In genomic region chr2:175187378-175187777, GRCh38 we compare ENCODE assay signal across 8 cellular contexts. TPM values are rescaled to one million over a fixed set of nuclear protein-coding genes. Genes with fewer than 3 reads are reported as not detected.
DNase-seq lines count a peak whose midpoint lies in the region; ATAC-seq, FAIRE-seq and TF ChIP-seq lines count a peak whose summit lies in the region.

No MANE protein-coding gene starts in this region.

- no peak overlapping the region for H3K27ac ChIP-seq in keratinocyte (ENCODE audit: control insufficient read depth, insufficient read depth, low read length)

- no peak overlapping the region for H2AFZ ChIP-seq in keratinocyte (ENCODE audit: control insufficient read depth, low read length)

- H3K9ac ChIP-seq in keratinocyte (ENCODE audit: control insufficient read depth, extremely low read depth, insufficient read depth, low read length): no peak overlapping the region

- no peaks in the 10 kb centered on the region for H4K20me1 ChIP-seq in keratinocyte (ENCODE audit: control insufficient read depth, extremely low read depth, insufficient read depth, low read length)

- TF ChIP-seq CTCF in GM12874 (IDR thresholded peaks at IDR 0.05; ENCODE audit: insufficient read depth, low read depth, low read length) (peak; percentile 47), keratinocyte (optimal IDR thresholded peaks at IDR 0.05 in 1 of 3, IDR thresholded peaks at IDR 0.05 in 1 of 3, conservative IDR thresholded peaks at IDR 0.05 in 1 of 3; ENCODE audit: extremely low read depth in 1 of 3, insufficient read depth in 2 of 3, low read length in 3 of 3) (peak in 2 of 3 experiments; percentile 17 to 45)

- H3K27me3 ChIP-seq in keratinocyte (ENCODE audit: control insufficient read depth, extremely low read depth, insufficient read depth, low read length) (no peaks in the 10 kb centered on the region), MG63 (no peaks in the 10 kb centered on the region)

- no peak overlapping the region for H3K4me2 ChIP-seq in keratinocyte (ENCODE audit: control insufficient read depth, extremely low read depth, insufficient read depth, low read depth, low read length)

- no peaks in the 10 kb centered on the region for H3K9me1 ChIP-seq in keratinocyte (ENCODE audit: control insufficient read depth, extremely low read depth, insufficient read depth, low read length)

- DNase-seq in H54 (ENCODE audit: insufficient read length, low spot score) (no peak), RCC 7860 (ENCODE audit: low spot score) (peak; percentile 22), keratinocyte (ENCODE audit: low read depth, low spot score) (no peak), MG63 (no peak), medulla oblongata (ENCODE audit: extremely low spot score) (no peak), NCI-H1417 (lab: John Stamatoyannopoulos, UW) (no peak)

- FAIRE-seq in H54 (lab: Jason Lieb, UNC) (peak; percentile 36), RCC 7860 (lab: Jason Lieb, UNC) (no peak), keratinocyte (lab: Jason Lieb, UNC) (peak; percentile 53)

- no peaks in the 10 kb centered on the region for H3K79me2 ChIP-seq in keratinocyte (ENCODE audit: control insufficient read depth, insufficient read depth, low read length)

- dilution Hi-C loops in keratinocyte (cut with MboI; ENCODE audit: extremely low pct_ligation_motif_present, low sequenced_read_pairs): no loop called here

- H3K9me3 ChIP-seq in keratinocyte (ENCODE audit: control insufficient read depth, low read depth, low read length) (no peaks in the 10 kb centered on the region), MG63 (no peaks in the 10 kb centered on the region)

- no peaks in the 10 kb centered on the region for H3K4me1 ChIP-seq in keratinocyte (ENCODE audit: control insufficient read depth, extremely low read depth, insufficient read depth, low read length)

- H3K4me3 ChIP-seq in keratinocyte (ENCODE audit: control insufficient read depth in 2 of 3, extremely low read depth in 1 of 3, insufficient read depth in 2 of 3, low read depth in 1 of 3, low read length in 3 of 3) (no peak overlapping the region), MG63 (no peak overlapping the region)

- no peak for TF ChIP-seq POLR2A in H54 (IDR thresholded peaks at IDR 0.05; ENCODE audit: low read depth, low read length)

- H3K36me3 ChIP-seq in keratinocyte (ENCODE audit: control insufficient read depth in 2 of 2, extremely low read depth in 1 of 2, insufficient read depth in 2 of 2, low read length in 2 of 2) (no peaks in the 10 kb centered on the region), MG63 (no peaks in the 10 kb centered on the region)

- no peak for ATAC-seq in HG02870 (IDR thresholded peaks at IDR 0.05; ENCODE audit: unreplicated experiment)

RNA-seq across cellular contexts. Expression of gene ATP5MC3, which starts 5.9 kb away (rescaled TPM):
- polyA plus RNA-seq in keratinocyte: 576 to 933 TPM (median 783 TPM) in 3 replicates
- 71.8 TPM for polyA plus RNA-seq in keratinocyte (2011; ENCODE audit: low read depth)
- 557 and 765 TPM in 2 replicates for polyA plus RNA-seq in keratinocyte (2011; cell fraction: cytosol; rRNA removed)
- polyA plus RNA-seq in keratinocyte (2011; cell fraction: nucleus; rRNA removed): 306 and 434 TPM in 2 replicates
- 274 and 440 TPM in 2 replicates for polyA plus RNA-seq in keratinocyte (2012; ENCODE audit: low replicate concordance)
- polyA minus RNA-seq in keratinocyte: 109 to 258 TPM (median 247 TPM) in 3 replicates
- polyA minus RNA-seq in keratinocyte (2011; cell fraction: cytosol; rRNA and poly(A)+ RNA removed): 260 TPM
- polyA minus RNA-seq in keratinocyte (2011; cell fraction: nucleus; rRNA and poly(A)+ RNA removed): 43.2 and 61.7 TPM in 2 replicates
- total RNA-seq in MG63 (2014; rRNA removed; shearing (Covaris generic); ENCODE audit: low replicate concordance): 207 and 228 TPM in 2 replicates

RNA-seq across cellular contexts. Expression of gene ATF2, which starts 19.4 kb away (rescaled TPM):
- 31.6 to 42.7 TPM (median 39.9 TPM) in 3 replicates for polyA plus RNA-seq in keratinocyte
- 12.0 TPM for polyA plus RNA-seq in keratinocyte (2011; ENCODE audit: low read depth)
- 24.8 and 47.9 TPM in 2 replicates for polyA plus RNA-seq in keratinocyte (2011; cell fraction: cytosol; rRNA removed)
- polyA plus RNA-seq in keratinocyte (2011; cell fraction: nucleus; rRNA removed): 30.5 and 31.3 TPM in 2 replicates
- polyA plus RNA-seq in keratinocyte (2012; ENCODE audit: low replicate concordance): 8.9 and 14.7 TPM in 2 replicates
- polyA minus RNA-seq in keratinocyte: 32.2 to 81.5 TPM (median 70.1 TPM) in 3 replicates
- 28.6 TPM for polyA minus RNA-seq in keratinocyte (2011; cell fraction: cytosol; rRNA and poly(A)+ RNA removed)
- 44.2 and 78.7 TPM in 2 replicates for polyA minus RNA-seq in keratinocyte (2011; cell fraction: nucleus; rRNA and poly(A)+ RNA removed)
- 18.4 and 33.4 TPM in 2 replicates for total RNA-seq in MG63 (2014; rRNA removed; shearing (Covaris generic); ENCODE audit: low replicate concordance)
